In genomic region chr2:141493936-141494335, GRCh38 we compare ENCODE assay signal across 18 cellular contexts.
A peak's percentile ranks its signal among the peaks of the same experiment; 100 is the strongest.
DNase-seq lines count a peak whose midpoint lies in the region; ATAC-seq and TF ChIP-seq lines count a peak whose summit lies in the region.
"Had no signal": no experiment of that assay in that cellular context is flagged by ENCODE, and none has a peak within 500 bp of the region (broad histone marks: within the 10 kb centered on the region; RNA-seq: fewer than 3 reads in every experiment).

No MANE protein-coding gene starts in this region.

- H3K18ac ChIP-seq in trophoblast cell (ENCODE audit: low read length), result no peak overlapping the region

- H3K27ac ChIP-seq in trophoblast cell (ENCODE audit: low read depth, low read length), result no peak overlapping the region
- no peak overlapping the region for H3K27ac ChIP-seq in lower lobe of right lung
- H3K27ac ChIP-seq: GM23248 had no signal

- peaks cover 0 to 2% of the 10 kb centered on the region in 2 experiments for H3K4me1 ChIP-seq in trophoblast cell (ENCODE audit: control insufficient read depth in 1 of 2, insufficient read depth in 2 of 2, low read length in 2 of 2)
- H3K4me1 ChIP-seq in lower lobe of right lung, result no peaks in the 10 kb centered on the region
- H3K4me1 ChIP-seq: BE2C, Caco-2 had no signal

- H3K9me3 ChIP-seq in trophoblast cell (ENCODE audit: insufficient read depth, low read depth, low read length), result no peaks in the 10 kb centered on the region
- no peaks in the 10 kb centered on the region for H3K9me3 ChIP-seq in lower lobe of right lung
- H3K9me3 ChIP-seq: BE2C, Caco-2, HAP-1 had no signal

- H2BK5ac ChIP-seq in trophoblast cell (ENCODE audit: low read depth, low read length, poor library complexity), result no peak overlapping the region

- H2BK120ac ChIP-seq in trophoblast cell (ENCODE audit: insufficient read depth, low read length, poor library complexity), result no peak overlapping the region

- H3K36me3 ChIP-seq in trophoblast cell (ENCODE audit: control insufficient read depth in 1 of 2, insufficient read depth in 2 of 2, low read length in 2 of 2), result no peaks in the 10 kb centered on the region
- no peaks in the 10 kb centered on the region for H3K36me3 ChIP-seq in lower lobe of right lung
- H3K36me3 ChIP-seq: BE2C, HAP-1 had no signal

- no peak overlapping the region for H3K23ac ChIP-seq in trophoblast cell (ENCODE audit: low read length)

- intact Hi-C loops in lower lobe of right lung (cut with DNase I), result no loop called here

- H4K91ac ChIP-seq in trophoblast cell (ENCODE audit: low read depth, low read length), result no peak overlapping the region

- TF ChIP-seq CTCF in lower lobe of right lung (IDR thresholded peaks at IDR 0.05), result no peak

- in situ Hi-C loops in G401 (cut with HindIII; ENCODE audit: low sequenced_read_pairs), result no loop called here

- no peak overlapping the region for H4K8ac ChIP-seq in trophoblast cell (ENCODE audit: low read depth, low read length)

- no peak overlapping the region for H2AFZ ChIP-seq in trophoblast cell (ENCODE audit: insufficient read depth, low read length, poor library complexity)
- H2AFZ ChIP-seq: GM23248 had no signal

- no peak overlapping the region for H3K4me2 ChIP-seq in trophoblast cell (ENCODE audit: low read length)

- no peak overlapping the region for H4K12ac ChIP-seq in trophoblast cell (ENCODE audit: low read depth, low read length)

- no peak overlapping the region for H2AK5ac ChIP-seq in trophoblast cell (ENCODE audit: low read length)

- H3K79me1 ChIP-seq in trophoblast cell (ENCODE audit: low read length), result no peaks in the 10 kb centered on the region

- no CpG with 5 or more reads among the region's 1 CpG for WGBS in trophoblast cell (ENCODE audit: extremely low coverage, insufficient coverage, insufficient read length)

- H2BK12ac ChIP-seq in trophoblast cell (ENCODE audit: low read length), result peak overlapping the region; percentile 38

- no peak for ATAC-seq in lower lobe of right lung

- H3K4me3 ChIP-seq in trophoblast cell (ENCODE audit: low read depth, low read length) (no peak overlapping the region), lower lobe of right lung (no peak overlapping the region)
- H3K4me3 ChIP-seq: GM23248, HAP-1 had no signal

- H3K4ac ChIP-seq in trophoblast cell (ENCODE audit: low read depth, low read length), result no peak overlapping the region

- no peak overlapping the region for H3K14ac ChIP-seq in trophoblast cell (ENCODE audit: low read length)

- H3K79me2 ChIP-seq in trophoblast cell (ENCODE audit: control insufficient read depth, insufficient read depth, low read length, poor library complexity), result no peaks in the 10 kb centered on the region

- no peak overlapping the region for H3K9ac ChIP-seq in trophoblast cell (ENCODE audit: low read length)
- H3K9ac ChIP-seq: GM23248 had no signal

- H3K27me3 ChIP-seq in trophoblast cell (ENCODE audit: insufficient read depth, low read length), result no peaks in the 10 kb centered on the region
- H3K27me3 ChIP-seq in lower lobe of right lung (ENCODE audit: low read depth), result no peaks in the 10 kb centered on the region
- H3K27me3 ChIP-seq: BE2C had no signal

- DNase-seq in G401 (ENCODE audit: low spot score), result peak; percentile 62
- peak; percentile 53 for DNase-seq in NCI-H1694 treated with DMSO at 0.1 percent for 48 hours (lab: John Stamatoyannopoulos, UW)
- DNase-seq in NCI-H446 treated with DMSO at 0.1 percent for 48 hours (lab: John Stamatoyannopoulos, UW), result peak; percentile 96
- DNase-seq in trophoblast cell, result no peak
- DNase-seq in lower lobe of right lung, result no peak
- DNase-seq in UCSD-AML1 (lab: John Stamatoyannopoulos, UW; ENCODE audit: unreplicated experiment), result no peak
- no peak for DNase-seq in DMS153 treated with DMSO at 0.1 percent for 48 hours (lab: John Stamatoyannopoulos, UW; ENCODE audit: unreplicated experiment)
- DNase-seq: ACHN; BE2C; Caco-2; CD4-positive, CD25-positive, alpha-beta regulatory T cell; CD8-positive, alpha-beta memory T cell; DMS53; DND-41; EL; GM23248; KBM-7 had no signal

Comparison
In these comparisons a context has a peak if more than half of its experiments do, and no peak if none do; other contexts are left out.
1. DNase-seq: peak in G401 (single experiment), NCI-H1694 treated with DMSO at 0.1 percent for 48 hours (single experiment) and NCI-H446 treated with DMSO at 0.1 percent for 48 hours (single experiment); none in trophoblast cell (0 of 2), lower lobe of right lung (single experiment), UCSD-AML1 (single experiment) and DMS153 treated with DMSO at 0.1 percent for 48 hours (single experiment).